Comparison of ENCODE assay signal across 15 cellular contexts in genomic region chr18:57921708-57922107, GRCh38.
DNase-seq lines count a peak whose midpoint lies in the region; ATAC-seq and TF ChIP-seq lines count a peak whose summit lies in the region.
"Had no signal": no experiment of that assay in that cellular context is flagged by ENCODE, and none has a peak within 500 bp of the region (broad histone marks: within the 10 kb centered on the region; RNA-seq: fewer than 3 reads in every experiment).

No MANE protein-coding gene starts in this region.

- H3K9me3 Mint-ChIP-seq in activated naive CD4-positive, alpha-beta T cell treated with anti-CD3 and anti-CD28 coated beads, Interleukin-2, amount 50 U/mL, for 72 hours: no peaks in the 10 kb centered on the region
- peaks cover 0 to 6% of the 10 kb centered on the region in 2 donors for H3K9me3 Mint-ChIP-seq in stimulated activated naive CD8-positive, alpha-beta T cell treated with anti-CD3 and anti-CD28 coated beads, Interleukin-15, amount 100 ng/mL, for 72 hours

- no peak for DNase-seq in activated naive CD4-positive, alpha-beta T cell treated with anti-CD3 and anti-CD28 coated beads, Interleukin-2, amount 50 U/mL, for 72 hours (ENCODE audit: low spot score in 2 of 2)
- DNase-seq in activated naive CD4-positive, alpha-beta T cell treated with Interleukin-2 at 50 U/mL for 16 hours: no peak
- DNase-seq in NOMO-1 treated with dmso at 0.1 percent for 144 hours (lab: John Stamatoyannopoulos, UW; ENCODE audit: unreplicated experiment) (peak; percentile 40), epithelial cell of esophagus (ENCODE audit: low read depth) (peak; percentile 93), A172 (ENCODE audit: low spot score) (no peak)
- DNase-seq in stimulated activated naive CD8-positive, alpha-beta T cell treated with anti-CD3 and anti-CD28 coated beads, Interleukin-15, amount 100 ng/mL, for 72 hours: peak in 1 of 2 donors; percentile 9
- no peak for DNase-seq in stimulated activated CD4-positive, alpha-beta T cell treated with anti-CD3 and anti-CD28 coated beads, Interleukin-2, amount 100 ng/mL, for 48 hours
- DNase-seq: activated T-cell treated with anti-CD3 and anti-CD28 coated beads for 4 hours; effector memory CD4-positive, alpha-beta T cell; hippocampal formation; NCI-H2081 treated with DMSO at 0.1 percent for 48 hours; ovary; stimulated activated CD4-positive, alpha-beta T cell treated with anti-CD3 and anti-CD28 coated beads, Interleukin-15, amount 100 ng/mL, for 24 hours had no signal

- H3K4me1 Mint-ChIP-seq in stimulated activated naive CD8-positive, alpha-beta T cell treated with anti-CD3 and anti-CD28 coated beads, Interleukin-15, amount 100 ng/mL, for 72 hours: peaks cover 3% of the 10 kb centered on the region

- H3K4me3 Mint-ChIP-seq in stimulated activated naive CD8-positive, alpha-beta T cell treated with anti-CD3 and anti-CD28 coated beads, Interleukin-15, amount 100 ng/mL, for 72 hours: no peak overlapping the region

- peak; percentile 33 to 80 for ATAC-seq in activated naive CD4-positive, alpha-beta T cell treated with anti-CD3 and anti-CD28 coated beads, Interleukin-2, amount 50 U/mL, for 72 hours
- peak; percentile 69 for ATAC-seq in stimulated activated naive CD8-positive, alpha-beta T cell treated with anti-CD3 and anti-CD28 coated beads, Interleukin-15, amount 100 ng/mL, for 72 hours
- no peak for ATAC-seq in GM21360 (IDR thresholded peaks at IDR 0.05; ENCODE audit: unreplicated experiment)

- no peak overlapping the region for H3K4me3 ChIP-seq in epithelial cell of esophagus (ENCODE audit: low read length)
- H3K4me3 ChIP-seq: ovary, Peyer's patch had no signal

- TF ChIP-seq CTCF in epithelial cell of esophagus (IDR thresholded peaks at IDR 0.05; ENCODE audit: insufficient read depth, low read depth, low read length, missing control alignments): no peak

- H3K27ac Mint-ChIP-seq in activated naive CD4-positive, alpha-beta T cell treated with anti-CD3 and anti-CD28 coated beads, Interleukin-2, amount 50 U/mL, for 72 hours: no peak overlapping the region
- peak overlapping the region in 1 of 2 donors; percentile 46 for H3K27ac Mint-ChIP-seq in stimulated activated naive CD8-positive, alpha-beta T cell treated with anti-CD3 and anti-CD28 coated beads, Interleukin-15, amount 100 ng/mL, for 72 hours

- H3K27me3 Mint-ChIP-seq in stimulated activated naive CD8-positive, alpha-beta T cell treated with anti-CD3 and anti-CD28 coated beads, Interleukin-15, amount 100 ng/mL, for 72 hours: peaks cover 13% of the 10 kb centered on the region

- no peaks in the 10 kb centered on the region for H3K36me3 Mint-ChIP-seq in activated naive CD4-positive, alpha-beta T cell treated with anti-CD3 and anti-CD28 coated beads, Interleukin-2, amount 50 U/mL, for 72 hours

Comparison
In these comparisons a context has a peak if more than half of its experiments do, and no peak if none do; other contexts are left out.
1. DNase-seq: peak in NOMO-1 treated with dmso at 0.1 percent for 144 hours (single experiment) and epithelial cell of esophagus (single experiment); none in activated naive CD4-positive, alpha-beta T cell treated with anti-CD3 and anti-CD28 coated beads, Interleukin-2, amount 50 U/mL, for 72 hours (0 of 2), activated naive CD4-positive, alpha-beta T cell treated with Interleukin-2 at 50 U/mL for 16 hours (single experiment), A172 (single experiment) and stimulated activated CD4-positive, alpha-beta T cell treated with anti-CD3 and anti-CD28 coated beads, Interleukin-2, amount 100 ng/mL, for 48 hours (0 of 2).